ENCODE assay signal across 1 cellular context in the genomic region with DNA sequence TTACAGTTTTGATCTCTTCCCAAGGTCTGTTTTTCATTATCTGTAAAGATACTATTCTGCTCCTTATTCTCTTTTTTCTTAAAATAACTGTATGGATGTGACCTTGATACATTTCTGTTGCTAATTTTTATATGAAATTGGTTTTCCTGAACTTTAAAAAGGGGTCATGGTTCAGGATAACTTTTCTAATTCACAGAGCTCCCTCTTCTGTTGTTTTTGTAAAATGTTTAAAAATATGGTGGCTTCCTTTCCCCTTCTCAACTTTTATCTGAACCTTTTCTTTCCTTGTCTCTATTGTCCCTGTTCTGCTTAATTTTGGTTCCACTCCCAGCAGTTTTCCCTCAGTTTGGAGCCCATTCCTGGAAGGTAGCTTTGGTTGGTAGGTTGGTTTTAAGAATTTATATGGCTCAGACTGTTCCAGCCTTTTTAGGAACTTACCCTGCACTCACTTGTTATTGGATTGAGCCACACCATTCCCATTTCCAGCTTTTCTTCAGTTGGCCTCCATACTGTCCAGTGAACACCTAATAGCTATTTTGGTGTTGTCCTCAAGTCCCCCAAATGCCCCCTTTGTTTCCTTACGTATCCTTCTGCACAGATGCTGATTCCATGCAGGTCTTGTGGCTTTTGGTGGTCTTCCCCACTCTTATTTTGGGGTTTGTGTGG.
TF ChIP-seq lines count a peak whose summit lies in the region.

No MANE protein-coding gene starts in this region.

TF ChIP-seq in K562, 482 proteins besides CTCF, POLR2A, EP300 and RAD21 (continued from another document):
- TF ChIP-seq, protein P1, sequence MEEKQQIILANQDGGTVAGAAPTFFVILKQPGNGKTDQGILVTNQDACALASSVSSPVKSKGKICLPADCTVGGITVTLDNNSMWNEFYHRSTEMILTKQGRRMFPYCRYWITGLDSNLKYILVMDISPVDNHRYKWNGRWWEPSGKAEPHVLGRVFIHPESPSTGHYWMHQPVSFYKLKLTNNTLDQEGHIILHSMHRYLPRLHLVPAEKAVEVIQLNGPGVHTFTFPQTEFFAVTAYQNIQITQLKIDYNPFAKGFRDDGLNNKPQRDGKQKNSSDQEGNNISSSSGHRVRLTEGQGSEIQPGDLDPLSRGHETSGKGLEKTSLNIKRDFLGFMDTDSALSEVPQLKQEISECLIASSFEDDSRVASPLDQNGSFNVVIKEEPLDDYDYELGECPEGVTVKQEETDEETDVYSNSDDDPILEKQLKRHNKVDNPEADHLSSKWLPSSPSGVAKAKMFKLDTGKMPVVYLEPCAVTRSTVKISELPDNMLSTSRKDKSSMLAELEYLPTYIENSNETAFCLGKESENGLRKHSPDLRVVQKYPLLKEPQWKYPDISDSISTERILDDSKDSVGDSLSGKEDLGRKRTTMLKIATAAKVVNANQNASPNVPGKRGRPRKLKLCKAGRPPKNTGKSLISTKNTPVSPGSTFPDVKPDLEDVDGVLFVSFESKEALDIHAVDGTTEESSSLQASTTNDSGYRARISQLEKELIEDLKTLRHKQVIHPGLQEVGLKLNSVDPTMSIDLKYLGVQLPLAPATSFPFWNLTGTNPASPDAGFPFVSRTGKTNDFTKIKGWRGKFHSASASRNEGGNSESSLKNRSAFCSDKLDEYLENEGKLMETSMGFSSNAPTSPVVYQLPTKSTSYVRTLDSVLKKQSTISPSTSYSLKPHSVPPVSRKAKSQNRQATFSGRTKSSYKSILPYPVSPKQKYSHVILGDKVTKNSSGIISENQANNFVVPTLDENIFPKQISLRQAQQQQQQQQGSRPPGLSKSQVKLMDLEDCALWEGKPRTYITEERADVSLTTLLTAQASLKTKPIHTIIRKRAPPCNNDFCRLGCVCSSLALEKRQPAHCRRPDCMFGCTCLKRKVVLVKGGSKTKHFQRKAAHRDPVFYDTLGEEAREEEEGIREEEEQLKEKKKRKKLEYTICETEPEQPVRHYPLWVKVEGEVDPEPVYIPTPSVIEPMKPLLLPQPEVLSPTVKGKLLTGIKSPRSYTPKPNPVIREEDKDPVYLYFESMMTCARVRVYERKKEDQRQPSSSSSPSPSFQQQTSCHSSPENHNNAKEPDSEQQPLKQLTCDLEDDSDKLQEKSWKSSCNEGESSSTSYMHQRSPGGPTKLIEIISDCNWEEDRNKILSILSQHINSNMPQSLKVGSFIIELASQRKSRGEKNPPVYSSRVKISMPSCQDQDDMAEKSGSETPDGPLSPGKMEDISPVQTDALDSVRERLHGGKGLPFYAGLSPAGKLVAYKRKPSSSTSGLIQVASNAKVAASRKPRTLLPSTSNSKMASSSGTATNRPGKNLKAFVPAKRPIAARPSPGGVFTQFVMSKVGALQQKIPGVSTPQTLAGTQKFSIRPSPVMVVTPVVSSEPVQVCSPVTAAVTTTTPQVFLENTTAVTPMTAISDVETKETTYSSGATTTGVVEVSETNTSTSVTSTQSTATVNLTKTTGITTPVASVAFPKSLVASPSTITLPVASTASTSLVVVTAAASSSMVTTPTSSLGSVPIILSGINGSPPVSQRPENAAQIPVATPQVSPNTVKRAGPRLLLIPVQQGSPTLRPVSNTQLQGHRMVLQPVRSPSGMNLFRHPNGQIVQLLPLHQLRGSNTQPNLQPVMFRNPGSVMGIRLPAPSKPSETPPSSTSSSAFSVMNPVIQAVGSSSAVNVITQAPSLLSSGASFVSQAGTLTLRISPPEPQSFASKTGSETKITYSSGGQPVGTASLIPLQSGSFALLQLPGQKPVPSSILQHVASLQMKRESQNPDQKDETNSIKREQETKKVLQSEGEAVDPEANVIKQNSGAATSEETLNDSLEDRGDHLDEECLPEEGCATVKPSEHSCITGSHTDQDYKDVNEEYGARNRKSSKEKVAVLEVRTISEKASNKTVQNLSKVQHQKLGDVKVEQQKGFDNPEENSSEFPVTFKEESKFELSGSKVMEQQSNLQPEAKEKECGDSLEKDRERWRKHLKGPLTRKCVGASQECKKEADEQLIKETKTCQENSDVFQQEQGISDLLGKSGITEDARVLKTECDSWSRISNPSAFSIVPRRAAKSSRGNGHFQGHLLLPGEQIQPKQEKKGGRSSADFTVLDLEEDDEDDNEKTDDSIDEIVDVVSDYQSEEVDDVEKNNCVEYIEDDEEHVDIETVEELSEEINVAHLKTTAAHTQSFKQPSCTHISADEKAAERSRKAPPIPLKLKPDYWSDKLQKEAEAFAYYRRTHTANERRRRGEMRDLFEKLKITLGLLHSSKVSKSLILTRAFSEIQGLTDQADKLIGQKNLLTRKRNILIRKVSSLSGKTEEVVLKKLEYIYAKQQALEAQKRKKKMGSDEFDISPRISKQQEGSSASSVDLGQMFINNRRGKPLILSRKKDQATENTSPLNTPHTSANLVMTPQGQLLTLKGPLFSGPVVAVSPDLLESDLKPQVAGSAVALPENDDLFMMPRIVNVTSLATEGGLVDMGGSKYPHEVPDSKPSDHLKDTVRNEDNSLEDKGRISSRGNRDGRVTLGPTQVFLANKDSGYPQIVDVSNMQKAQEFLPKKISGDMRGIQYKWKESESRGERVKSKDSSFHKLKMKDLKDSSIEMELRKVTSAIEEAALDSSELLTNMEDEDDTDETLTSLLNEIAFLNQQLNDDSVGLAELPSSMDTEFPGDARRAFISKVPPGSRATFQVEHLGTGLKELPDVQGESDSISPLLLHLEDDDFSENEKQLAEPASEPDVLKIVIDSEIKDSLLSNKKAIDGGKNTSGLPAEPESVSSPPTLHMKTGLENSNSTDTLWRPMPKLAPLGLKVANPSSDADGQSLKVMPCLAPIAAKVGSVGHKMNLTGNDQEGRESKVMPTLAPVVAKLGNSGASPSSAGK (IDR thresholded peaks at IDR 0.05): no peak
- TF ChIP-seq, protein P2, sequence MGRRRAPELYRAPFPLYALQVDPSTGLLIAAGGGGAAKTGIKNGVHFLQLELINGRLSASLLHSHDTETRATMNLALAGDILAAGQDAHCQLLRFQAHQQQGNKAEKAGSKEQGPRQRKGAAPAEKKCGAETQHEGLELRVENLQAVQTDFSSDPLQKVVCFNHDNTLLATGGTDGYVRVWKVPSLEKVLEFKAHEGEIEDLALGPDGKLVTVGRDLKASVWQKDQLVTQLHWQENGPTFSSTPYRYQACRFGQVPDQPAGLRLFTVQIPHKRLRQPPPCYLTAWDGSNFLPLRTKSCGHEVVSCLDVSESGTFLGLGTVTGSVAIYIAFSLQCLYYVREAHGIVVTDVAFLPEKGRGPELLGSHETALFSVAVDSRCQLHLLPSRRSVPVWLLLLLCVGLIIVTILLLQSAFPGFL (CRISPR knock-in tag; IDR thresholded peaks at IDR 0.05): no peak
- TF ChIP-seq, protein P3, sequence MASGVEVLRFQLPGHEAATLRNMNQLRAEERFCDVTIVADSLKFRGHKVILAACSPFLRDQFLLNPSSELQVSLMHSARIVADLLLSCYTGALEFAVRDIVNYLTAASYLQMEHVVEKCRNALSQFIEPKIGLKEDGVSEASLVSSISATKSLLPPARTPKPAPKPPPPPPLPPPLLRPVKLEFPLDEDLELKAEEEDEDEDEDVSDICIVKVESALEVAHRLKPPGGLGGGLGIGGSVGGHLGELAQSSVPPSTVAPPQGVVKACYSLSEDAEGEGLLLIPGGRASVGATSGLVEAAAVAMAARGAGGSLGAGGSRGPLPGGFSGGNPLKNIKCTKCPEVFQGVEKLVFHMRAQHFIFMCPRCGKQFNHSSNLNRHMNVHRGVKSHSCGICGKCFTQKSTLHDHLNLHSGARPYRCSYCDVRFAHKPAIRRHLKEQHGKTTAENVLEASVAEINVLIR (CRISPR knock-in tag; IDR thresholded peaks at IDR 0.05): no peak
- TF ChIP-seq KLF6 (CRISPR knock-in tag; IDR thresholded peaks at IDR 0.05; ENCODE audit: borderline replicate concordance) (no peak), KDM4B (IDR thresholded peaks at IDR 0.05; ENCODE audit: borderline replicate concordance in 2 of 2, low read depth in 1 of 2) (no peak), DMBX1 (CRISPR knock-in tag; IDR thresholded peaks at IDR 0.05; ENCODE audit: borderline replicate concordance) (no peak)
- TF ChIP-seq, protein P4, sequence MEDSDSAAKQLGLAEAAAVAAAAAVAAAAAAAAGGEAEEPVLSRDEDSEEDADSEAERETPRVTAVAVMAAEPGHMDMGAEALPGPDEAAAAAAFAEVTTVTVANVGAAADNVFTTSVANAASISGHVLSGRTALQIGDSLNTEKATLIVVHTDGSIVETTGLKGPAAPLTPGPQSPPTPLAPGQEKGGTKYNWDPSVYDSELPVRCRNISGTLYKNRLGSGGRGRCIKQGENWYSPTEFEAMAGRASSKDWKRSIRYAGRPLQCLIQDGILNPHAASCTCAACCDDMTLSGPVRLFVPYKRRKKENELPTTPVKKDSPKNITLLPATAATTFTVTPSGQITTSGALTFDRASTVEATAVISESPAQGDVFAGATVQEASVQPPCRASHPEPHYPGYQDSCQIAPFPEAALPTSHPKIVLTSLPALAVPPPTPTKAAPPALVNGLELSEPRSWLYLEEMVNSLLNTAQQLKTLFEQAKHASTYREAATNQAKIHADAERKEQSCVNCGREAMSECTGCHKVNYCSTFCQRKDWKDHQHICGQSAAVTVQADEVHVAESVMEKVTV (CRISPR knock-in tag; IDR thresholded peaks at IDR 0.05): peak; percentile 37
